ENCODE assay signal across 22 cellular contexts in the genomic region with DNA sequence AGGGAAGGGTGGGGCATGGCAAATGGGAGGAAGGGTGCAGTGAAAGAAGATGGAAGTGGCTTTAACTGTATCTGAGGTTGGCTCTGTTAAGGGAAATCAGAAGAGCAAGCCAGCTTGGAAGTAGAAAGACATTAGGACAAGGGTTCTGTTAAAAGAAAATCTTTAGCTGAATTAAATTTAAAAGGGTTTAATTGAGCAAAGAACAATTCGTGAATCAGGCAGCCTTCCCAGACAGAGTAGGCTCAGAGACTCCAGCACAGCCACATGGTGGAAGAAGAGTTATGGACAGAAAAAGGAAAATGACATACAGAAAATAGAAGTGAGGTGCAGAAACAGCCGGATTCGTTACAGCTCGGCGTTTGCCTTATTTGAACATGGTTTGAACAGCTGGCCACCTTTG. TPM values are rescaled to one million over a fixed set of nuclear protein-coding genes. Genes with fewer than 3 reads are reported as not detected.
"Had no signal": no experiment of that assay in that cellular context is flagged by ENCODE, and none has a peak within 500 bp of the region (broad histone marks: within the 10 kb centered on the region; RNA-seq: fewer than 3 reads in every experiment).

No MANE protein-coding gene starts in this region.

- H3K9me3 Mint-ChIP-seq: stimulated activated naive CD8-positive, alpha-beta T cell treated with anti-CD3 and anti-CD28 coated beads, Interleukin-15, Interleukin-2, amounts not matched to agents 100 ng/mL and 50 ng/mL, for 24 hours; T-helper 1 cell treated with Interleukin-12 subunit alpha and Interleukin-12 subunit beta and Interleukin-4 antibody, amounts not matched to agents 30 μg/mL and 1 μg/mL, for 36 hours had no signal

- H3K9me3 ChIP-seq: adrenal gland, breast epithelium, transverse colon had no signal

- H3K27me3 ChIP-seq: adrenal gland, breast epithelium, heart left ventricle, transverse colon had no signal

- H3K27ac Mint-ChIP-seq: activated CD4-positive, alpha-beta T cell treated with anti-CD3 and anti-CD28 coated beads for 36 hours; activated naive CD4-positive, alpha-beta T cell treated with anti-CD3 and anti-CD28 coated beads, Interleukin-2, amount 50 U/mL, for 72 hours; activated T-cell treated with anti-CD3 and anti-CD28 coated beads, Interleukin-2, amount 50 U/mL, for 24 hours; activated T-helper 17 cell treated with anti-CD3 and anti-CD28 coated beads, Interleukin-2, amount 50 U/mL, for 72 hours; endodermal cell; natural killer cell; stimulated activated naive CD8-positive, alpha-beta T cell treated with anti-CD3 and anti-CD28 coated beads, Interleukin-15, Interleukin-2, amounts not matched to agents 100 ng/mL and 50 ng/mL, for 24 hours; T-helper 1 cell treated with Interleukin-12 subunit alpha and Interleukin-12 subunit beta and Interleukin-4 antibody, amounts not matched to agents 30 μg/mL and 1 μg/mL, for 36 hours; WTC11 had no signal

- H3K27ac ChIP-seq: adrenal gland, breast epithelium, coronary artery, transverse colon had no signal

- H3K4me3 ChIP-seq: adrenal gland, breast epithelium, coronary artery, heart left ventricle, lung, transverse colon had no signal

- ATAC-seq: activated CD4-positive, alpha-beta T cell treated with anti-CD3 and anti-CD28 coated beads for 36 hours; activated naive CD4-positive, alpha-beta T cell treated with anti-CD3 and anti-CD28 coated beads, Interleukin-2, amount 50 U/mL, for 72 hours; activated T-helper 17 cell treated with anti-CD3 and anti-CD28 coated beads, Interleukin-2, amount 50 U/mL, for 72 hours; heart left ventricle; natural killer cell; WTC11 had no signal

- H3K36me3 ChIP-seq: adrenal gland, breast epithelium, transverse colon had no signal

- H3K4me3 Mint-ChIP-seq: activated CD4-positive, alpha-beta T cell treated with anti-CD3 and anti-CD28 coated beads for 36 hours; activated T-cell treated with anti-CD3 and anti-CD28 coated beads, Interleukin-2, amount 50 U/mL, for 24 hours; activated T-helper 17 cell treated with anti-CD3 and anti-CD28 coated beads, Interleukin-2, amount 50 U/mL, for 72 hours; endodermal cell; natural killer cell; stimulated activated naive CD8-positive, alpha-beta T cell treated with anti-CD3 and anti-CD28 coated beads, Interleukin-15, Interleukin-2, amounts not matched to agents 100 ng/mL and 50 ng/mL, for 24 hours; T-helper 1 cell treated with Interleukin-12 subunit alpha and Interleukin-12 subunit beta and Interleukin-4 antibody, amounts not matched to agents 30 μg/mL and 1 μg/mL, for 36 hours; WTC11 had no signal

- H3K27me3 Mint-ChIP-seq: activated CD4-positive, alpha-beta T cell treated with anti-CD3 and anti-CD28 coated beads for 36 hours; activated T-cell treated with anti-CD3 and anti-CD28 coated beads, Interleukin-2, amount 50 U/mL, for 24 hours; stimulated activated naive CD8-positive, alpha-beta T cell treated with anti-CD3 and anti-CD28 coated beads, Interleukin-15, Interleukin-2, amounts not matched to agents 100 ng/mL and 50 ng/mL, for 24 hours had no signal

- DNase-seq: activated CD4-positive, alpha-beta T cell treated with anti-CD3 and anti-CD28 coated beads for 36 hours; activated CD4-positive, alpha-beta T cell treated with anti-CD3 and anti-CD28 coated beads, Interleukin-2, amount 50 U/mL, for 4 hours; activated CD8-positive, alpha-beta memory T cell treated with anti-CD3 and anti-CD28 coated beads for 24 hours; activated CD8-positive, alpha-beta memory T cell treated with anti-CD3 and anti-CD28 coated beads, Interleukin-2, amount 50 U/mL, for 4 hours; activated T-cell treated with anti-CD3 and anti-CD28 coated beads, Interleukin-2, amount 50 U/mL, for 24 hours; adrenal gland; endodermal cell; heart left ventricle; islet precursor cell; natural killer cell; retina; stimulated activated CD4-positive, alpha-beta T cell treated with anti-CD3 and anti-CD28 coated beads, Interleukin-1b, Interleukin-23, amount 100 ng/mL, for 48 hours; T1000; transverse colon had no signal

- H3K36me3 Mint-ChIP-seq: activated naive CD4-positive, alpha-beta T cell treated with anti-CD3 and anti-CD28 coated beads, Interleukin-2, amount 50 U/mL, for 72 hours; natural killer cell; WTC11 had no signal

- H3K4me1 ChIP-seq: breast epithelium had no signal

- H3K4me1 Mint-ChIP-seq: activated CD4-positive, alpha-beta T cell treated with anti-CD3 and anti-CD28 coated beads for 36 hours; activated T-helper 17 cell treated with anti-CD3 and anti-CD28 coated beads, Interleukin-2, amount 50 U/mL, for 72 hours; natural killer cell had no signal

RNA-seq across cellular contexts. Expression of a gene that starts 42.0 kb away (rescaled TPM):
- total RNA-seq: natural killer cell had no signal
